ENCODE assay signal across 8 cellular contexts in genomic region chr1:119647734-119648619, GRCh38. TPM values are rescaled to one million over a fixed set of nuclear protein-coding genes. Genes with fewer than 3 reads are reported as not detected.
DNase-seq lines count a peak whose midpoint lies in the region; ATAC-seq and TF ChIP-seq lines count a peak whose summit lies in the region.

Gene ZNF697, minus strand, starts transcription at chr1:119648266. Its CDS starts 22,166 bp downstream, at chr1:119626100.

- no peaks in the 10 kb centered on the region for H3K9me3 ChIP-seq in lower lobe of right lung

- intact Hi-C loops in lower lobe of right lung (cut with DNase I): no loop called here

- no peaks in the 10 kb centered on the region for H3K36me3 ChIP-seq in lower lobe of right lung

- H3K36me3 Mint-ChIP-seq in effector memory CD8-positive, alpha-beta T cell (ENCODE audit: insufficient read depth): no peaks in the 10 kb centered on the region

- peak within 1 kb of the TSS; percentile 28 to 40 for H3K4me3 Mint-ChIP-seq in effector memory CD8-positive, alpha-beta T cell

- no peaks in the 10 kb centered on the region for H3K9me3 Mint-ChIP-seq in effector memory CD8-positive, alpha-beta T cell

- H3K27ac ChIP-seq in VCaP: peak within 1 kb of the TSS; percentile 88
- peak within 1 kb of the TSS; percentile 87 for H3K27ac ChIP-seq in lower lobe of right lung

- H3K27me3 ChIP-seq in lower lobe of right lung (ENCODE audit: low read depth): no peaks in the 10 kb centered on the region

- no peak within 1 kb of the TSS for H3K27ac Mint-ChIP-seq in effector memory CD8-positive, alpha-beta T cell

- peak; percentile 25 for TF ChIP-seq CTCF in AG09319 (IDR thresholded peaks at IDR 0.05; ENCODE audit: low read depth, low read length)
- TF ChIP-seq CTCF in VCaP (conservative IDR thresholded peaks at IDR 0.05): peak; percentile 58
- TF ChIP-seq CTCF in lower lobe of right lung (IDR thresholded peaks at IDR 0.05): no peak

- H3K4me3 ChIP-seq in lower lobe of right lung: peak within 1 kb of the TSS; percentile 89

- peak; percentile 96 for DNase-seq in AG09319 (ENCODE audit: extremely low read depth, low read depth)
- DNase-seq in NCI-H2081 (lab: John Stamatoyannopoulos, UW): peak; percentile 84 to 91
- DNase-seq in effector memory CD8-positive, alpha-beta T cell: peak in 1 of 3 experiments; percentile 1
- DNase-seq in lower lobe of right lung: peak; percentile 97
- DNase-seq in stimulated activated CD4-positive, alpha-beta T cell treated with anti-CD3 and anti-CD28 coated beads, TNF-alpha, amount 100 ng/mL, for 24 hours (ENCODE audit: low read depth in 3 of 3): peak; percentile 5 to 66 (median 19)

- H3K4me1 ChIP-seq in lower lobe of right lung: peaks cover 17% of the 10 kb centered on the region

- H3K27me3 Mint-ChIP-seq in effector memory CD8-positive, alpha-beta T cell: peaks cover 74 to 78% of the 10 kb centered on the region in 2 donors

- H3K4me1 Mint-ChIP-seq in effector memory CD8-positive, alpha-beta T cell (ENCODE audit: low read depth in 2 of 2): peaks cover 0 to 2% of the 10 kb centered on the region in 2 donors

- peak; percentile 61 for ATAC-seq in GM18858 (IDR thresholded peaks at IDR 0.05; ENCODE audit: unreplicated experiment)
- peak; percentile 83 for ATAC-seq in HG03025 (IDR thresholded peaks at IDR 0.05; ENCODE audit: low FRiP score, unreplicated experiment)
- no peak for ATAC-seq in effector memory CD8-positive, alpha-beta T cell (replicated peaks)
- peak; percentile 97 to 98 for ATAC-seq in lower lobe of right lung

RNA-seq across cellular contexts. Expression of gene ZNF697, which starts in this region (rescaled TPM):
- total RNA-seq in lower lobe of right lung: 8.7 TPM
